8 cellular contexts compared by ENCODE assay signal in the genomic region with DNA sequence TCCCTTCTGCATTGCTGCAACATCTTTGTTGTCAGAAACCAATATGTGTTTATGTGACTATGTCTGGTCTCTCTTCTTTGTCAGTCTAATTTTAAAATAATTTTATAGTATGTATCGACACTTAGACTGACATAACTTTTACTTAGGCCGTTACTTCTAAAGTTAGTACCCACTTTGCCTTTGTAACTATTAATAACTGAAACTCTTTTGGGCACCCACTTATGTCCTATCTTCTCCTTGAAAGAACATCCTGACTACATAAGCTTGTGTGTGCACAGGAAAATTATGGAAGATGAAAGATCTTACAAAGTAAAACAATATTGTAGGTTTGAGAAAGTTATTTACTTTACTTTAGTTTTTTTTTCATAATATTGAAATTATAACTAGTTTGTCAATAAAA.
"Had no signal": no experiment of that assay in that cellular context is flagged by ENCODE, and none has a peak within 500 bp of the region (broad histone marks: within the 10 kb centered on the region; RNA-seq: fewer than 3 reads in every experiment).

No MANE protein-coding gene starts in this region.

- H3K4me1 ChIP-seq: HAP-1 had no signal

- DNase-seq: GM23248, GOT3, H7, HFFc6 had no signal

- H3K4me3 ChIP-seq: GM23248, HAP-1 had no signal

- H3K27ac ChIP-seq: GM23248, HL-60 had no signal

- H3K9me3 ChIP-seq: HAP-1 had no signal

- H3K36me3 ChIP-seq: HAP-1 had no signal

- ATAC-seq: HCT116, HepG2 had no signal
